14 cellular contexts compared by ENCODE assay signal in the genomic region with DNA sequence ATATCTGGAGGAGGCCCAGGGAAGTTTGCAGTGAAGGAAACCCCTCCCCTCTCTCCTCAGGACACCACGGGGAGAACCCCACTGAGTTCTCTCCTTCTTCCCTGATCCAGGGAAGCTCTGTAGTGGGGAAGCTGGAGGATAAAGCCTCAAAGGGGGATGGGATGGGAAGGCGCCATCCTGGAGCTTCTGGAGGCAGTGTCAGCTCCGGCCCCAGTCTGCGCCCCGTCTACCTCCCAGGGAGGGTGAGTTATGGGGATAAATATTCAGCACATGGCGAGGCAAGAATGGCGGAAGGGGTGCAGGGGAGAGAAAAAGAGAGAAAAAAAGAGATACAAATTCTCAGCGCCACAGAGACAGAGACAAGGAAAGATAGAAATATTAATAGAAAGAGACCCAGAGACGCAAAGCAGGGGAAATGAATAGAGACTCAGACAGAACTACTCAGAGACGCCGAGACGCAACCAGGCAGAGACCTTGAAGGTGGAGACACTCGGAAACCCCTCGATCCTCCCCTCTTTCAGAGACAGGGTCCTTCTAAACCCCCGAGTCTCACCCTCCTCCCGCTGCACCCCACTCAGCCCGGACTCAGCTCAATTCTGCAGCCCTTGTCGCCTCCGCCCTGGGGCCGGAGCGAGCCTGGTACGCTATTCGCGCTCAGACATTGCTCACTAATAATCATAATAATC. TPM values are rescaled to one million over a fixed set of nuclear protein-coding genes. Genes with fewer than 3 reads are reported as not detected.
A peak's percentile ranks its signal among the peaks of the same experiment; 100 is the strongest.
DNase-seq lines count a peak whose midpoint lies in the region; ATAC-seq and TF ChIP-seq lines count a peak whose summit lies in the region.
"Had no signal": no experiment of that assay in that cellular context is flagged by ENCODE, and none has a peak within 500 bp of the region (broad histone marks: within the 10 kb centered on the region; RNA-seq: fewer than 3 reads in every experiment).

No MANE protein-coding gene starts in this region.

- peaks cover 28% of the 10 kb centered on the region for H3K27me3 ChIP-seq in hepatocyte

- H3K9me3 Mint-ChIP-seq in T-helper 2 cell treated with Interferon-gamma antibody and Interleukin-4, amounts not matched to agents 5 μg/mL and 100 μg/mL, for 36 hours, result no peaks in the 10 kb centered on the region

- H3K79me2 ChIP-seq in hepatocyte, result no peaks in the 10 kb centered on the region

- H3K36me3 ChIP-seq in SK-N-MC (ENCODE audit: insufficient read depth, low read length) (peaks cover 23% of the 10 kb centered on the region), hepatocyte (replicated peaks; ENCODE audit: insufficient read depth, low read depth) (no peaks in the 10 kb centered on the region)

- H3K4me1 ChIP-seq in hepatocyte (ENCODE audit: insufficient read depth), result peaks cover 6% of the 10 kb centered on the region

- peaks cover 10% of the 10 kb centered on the region for H4K20me1 ChIP-seq in hepatocyte (ENCODE audit: insufficient read depth, poor library complexity, severe bottlenecking)

- H3K27ac ChIP-seq in SK-N-MC, result peak overlapping the region; percentile 55
- H3K27ac ChIP-seq in hepatocyte, result no peak overlapping the region
- peak overlapping the region in 4 of 21 experiments; percentile 23 to 83 (median 70) for H3K27ac ChIP-seq in skin epidermis
- H3K27ac ChIP-seq: RWPE1, VCaP had no signal

- H3K9me3 ChIP-seq in SK-N-MC (ENCODE audit: low read depth, low read length) (no peaks in the 10 kb centered on the region), hepatocyte (ENCODE audit: low read depth) (no peaks in the 10 kb centered on the region)

- H3K27ac Mint-ChIP-seq in T-helper 2 cell treated with Interferon-gamma antibody and Interleukin-4, amounts not matched to agents 5 μg/mL and 100 μg/mL, for 36 hours, result no peak overlapping the region

- H3K27me3 Mint-ChIP-seq in T-helper 2 cell treated with Interferon-gamma antibody and Interleukin-4, amounts not matched to agents 5 μg/mL and 100 μg/mL, for 36 hours (ENCODE audit: low read depth), result peaks cover 20% of the 10 kb centered on the region

- peak overlapping the region; percentile 79 for H3K9ac ChIP-seq in SK-N-MC (ENCODE audit: insufficient read length)

- H3K4me2 ChIP-seq in hepatocyte, result peak overlapping the region; percentile 100

- WGBS in hepatocyte (ENCODE audit: low lambda C conversion rate, missing lambda C conversion rate), result 42% methylated on average over 23 of the region's 24 CpGs

- no peaks in the 10 kb centered on the region for H3K36me3 Mint-ChIP-seq in T-helper 2 cell treated with Interferon-gamma antibody and Interleukin-4, amounts not matched to agents 5 μg/mL and 100 μg/mL, for 36 hours (ENCODE audit: low read depth)

- H3K9me2 ChIP-seq in hepatocyte (replicated peaks; ENCODE audit: insufficient read depth), result no peaks in the 10 kb centered on the region

- DNase-seq in T-helper 2 cell treated with Interferon-gamma antibody and Interleukin-4, amounts not matched to agents 5 μg/mL and 100 μg/mL, for 36 hours (ENCODE audit: low spot score), result no peak
- no peak for DNase-seq in T-helper 2 cell
- DNase-seq in SK-N-MC (ENCODE audit: low read depth, low spot score), result no peak
- no peak for DNase-seq in hepatocyte (ENCODE audit: low spot score)
- no peak for DNase-seq in LoVo (ENCODE audit: low spot score)
- DNase-seq in NCI-H748 treated with DMSO at 0.1 percent for 48 hours (lab: John Stamatoyannopoulos, UW), result no peak
- DNase-seq: activated gamma-delta T cell treated with Interleukin-2 at 50 U/mL for 16 hours; MV-4-11; NCI-H345; stimulated activated CD4-positive, alpha-beta T cell treated with anti-CD3 and anti-CD28 coated beads, Interleukin-12 subunit alpha, Interleukin-12 subunit beta, amount 100 ng/mL, for 4 hours had no signal

- TF ChIP-seq CTCF in hepatocyte (IDR thresholded peaks at IDR 0.05; ENCODE audit: poor library complexity), result no peak

- H3K4me3 Mint-ChIP-seq in T-helper 2 cell treated with Interferon-gamma antibody and Interleukin-4, amounts not matched to agents 5 μg/mL and 100 μg/mL, for 36 hours, result peak overlapping the region; percentile 69

- H3K4me3 ChIP-seq in SK-N-MC (peak overlapping the region; percentile 80), hepatocyte (peak overlapping the region; percentile 64), skin epidermis (peak overlapping the region in 6 of 7 experiments; percentile 27 to 59 (median 50))

- peaks cover 9% of the 10 kb centered on the region for H3K4me1 Mint-ChIP-seq in T-helper 2 cell treated with Interferon-gamma antibody and Interleukin-4, amounts not matched to agents 5 μg/mL and 100 μg/mL, for 36 hours (ENCODE audit: low read depth)

- ATAC-seq in GM21423 (IDR thresholded peaks at IDR 0.05; ENCODE audit: unreplicated experiment), result no peak

- H2AFZ ChIP-seq in hepatocyte, result no peak overlapping the region

RNA-seq across cellular contexts. Expression of a gene that starts 23.6 kb away (rescaled TPM):
- 33.1 and 36.8 TPM in 2 replicates for total RNA-seq in hepatocyte
- polyA plus RNA-seq in hepatocyte, result 36.5 and 37.0 TPM in 2 replicates
